ENCODE assay signal across 7 cellular contexts in the genomic region with DNA sequence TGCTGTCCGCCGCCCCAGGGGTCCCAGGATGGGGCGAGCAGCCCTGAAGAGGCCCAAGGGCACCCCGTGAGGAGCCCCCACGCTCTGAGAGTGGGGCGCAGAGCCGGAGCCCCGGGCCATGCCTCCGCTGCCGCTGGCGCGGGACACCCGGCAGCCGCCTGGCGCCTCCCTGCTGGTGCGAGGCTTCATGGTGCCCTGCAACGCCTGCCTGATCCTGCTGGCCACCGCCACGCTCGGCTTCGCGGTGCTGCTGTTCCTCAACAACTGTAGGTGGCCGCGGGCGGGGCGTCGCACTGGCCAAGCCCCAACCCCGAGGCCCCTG.
A peak's percentile ranks its signal among the peaks of the same experiment; 100 is the strongest.
DNase-seq lines count a peak whose midpoint lies in the region; ATAC-seq and TF ChIP-seq lines count a peak whose summit lies in the region.
"Had no signal": no experiment of that assay in that cellular context is flagged by ENCODE, and none has a peak within 500 bp of the region (broad histone marks: within the 10 kb centered on the region; RNA-seq: fewer than 3 reads in every experiment).

No MANE protein-coding gene starts in this region.

- peak overlapping the region; percentile 58 for H3K4me3 ChIP-seq in HUES6 (ENCODE audit: low read depth, low read length)

- H3K9ac ChIP-seq in HUES6 (ENCODE audit: low read length): peak overlapping the region; percentile 52

- peaks cover 14% of the 10 kb centered on the region for H3K36me3 ChIP-seq in HUES6 (ENCODE audit: control insufficient read depth, insufficient read depth, low read length)
- H3K36me3 ChIP-seq: cardiac muscle cell had no signal

- peaks cover 42% of the 10 kb centered on the region for H3K27me3 Mint-ChIP-seq in activated T-cell treated with anti-CD3 and anti-CD28 coated beads, Interleukin-2, amount 50 U/mL, for 24 hours
- peaks cover 57% of the 10 kb centered on the region for H3K27me3 Mint-ChIP-seq in nephron progenitor cell (ENCODE audit: low read depth, poor library complexity)

- H3K4me1 ChIP-seq in HUES6 (ENCODE audit: control insufficient read depth, insufficient read depth, low read length): peaks cover 33% of the 10 kb centered on the region

- H3K27ac ChIP-seq in HUES6 (ENCODE audit: low read depth, low read length): no peak overlapping the region
- H3K27ac ChIP-seq: cardiac muscle cell had no signal

- no peaks in the 10 kb centered on the region for H3K9me3 Mint-ChIP-seq in activated T-cell treated with anti-CD3 and anti-CD28 coated beads, Interleukin-2, amount 50 U/mL, for 24 hours
- H3K9me3 Mint-ChIP-seq in nephron progenitor cell: no peaks in the 10 kb centered on the region

- no peaks in the 10 kb centered on the region for H3K9me3 ChIP-seq in HUES6 (ENCODE audit: control insufficient read depth, insufficient read depth, low read depth, low read length)

- no peaks in the 10 kb centered on the region for H3K36me3 Mint-ChIP-seq in activated T-cell treated with anti-CD3 and anti-CD28 coated beads, Interleukin-2, amount 50 U/mL, for 24 hours (ENCODE audit: low read depth)
- H3K36me3 Mint-ChIP-seq in nephron progenitor cell (ENCODE audit: low read depth): no peaks in the 10 kb centered on the region

- ATAC-seq in GM18873 (IDR thresholded peaks at IDR 0.05; ENCODE audit: low FRiP score, unreplicated experiment): no peak

- peak; percentile 53 for DNase-seq in activated T-cell treated with anti-CD3 and anti-CD28 coated beads, Interleukin-2, amount 50 U/mL, for 24 hours
- DNase-seq in nephron progenitor cell (no peak), NCI-H2107 treated with DMSO at 0.1 percent for 48 hours (lab: John Stamatoyannopoulos, UW; ENCODE audit: unreplicated experiment) (no peak)
- DNase-seq: KBM-7 had no signal

- peaks cover 19% of the 10 kb centered on the region for H3K4me1 Mint-ChIP-seq in activated T-cell treated with anti-CD3 and anti-CD28 coated beads, Interleukin-2, amount 50 U/mL, for 24 hours (ENCODE audit: low read depth)
- peaks cover 16% of the 10 kb centered on the region for H3K4me1 Mint-ChIP-seq in nephron progenitor cell

- H3K27me3 ChIP-seq in HUES6 (ENCODE audit: control insufficient read depth, insufficient read depth, low read length): peaks cover 56% of the 10 kb centered on the region

- H3K4me3 Mint-ChIP-seq in activated T-cell treated with anti-CD3 and anti-CD28 coated beads, Interleukin-2, amount 50 U/mL, for 24 hours: peak overlapping the region; percentile 68
- H3K4me3 Mint-ChIP-seq in nephron progenitor cell: peak overlapping the region; percentile 69

- no peak overlapping the region for H3K27ac Mint-ChIP-seq in activated T-cell treated with anti-CD3 and anti-CD28 coated beads, Interleukin-2, amount 50 U/mL, for 24 hours
- no peak overlapping the region for H3K27ac Mint-ChIP-seq in nephron progenitor cell

- TF ChIP-seq CTCF in nephron progenitor cell (IDR thresholded peaks at IDR 0.05): no peak
